In genomic region chr19:29542327-29542726, GRCh38 we compare ENCODE assay signal across 4 cellular contexts.
TF ChIP-seq lines count a peak whose summit lies in the region.

No MANE protein-coding gene starts in this region.

TF ChIP-seq in HEK293, 187 proteins besides CTCF, POLR2A, EP300 and RAD21 (continues in another document):
- TF ChIP-seq ZNF274 (IDR thresholded peaks at IDR 0.05; ENCODE audit: low read length), result no peak
- 0 out of 2 replicates have a peak, but pooled peaks have one; percentile 11 for TF ChIP-seq ZNF274 (tag by site-specific recombination; IDR thresholded peaks at IDR 0.05; ENCODE audit: borderline replicate concordance)
- no peak for TF ChIP-seq ZNF292 (tag by site-specific recombination; IDR thresholded peaks at IDR 0.05; ENCODE audit: borderline replicate concordance, low read depth)
- no peak for TF ChIP-seq SP3 (tag by site-specific recombination; IDR thresholded peaks at IDR 0.05)
- no peak for TF ChIP-seq ZNF580 (tag by site-specific recombination; IDR thresholded peaks at IDR 0.05)
- TF ChIP-seq PRDM4 (tag by site-specific recombination; IDR thresholded peaks at IDR 0.05), result no peak
- 0 out of 2 replicates have a peak, but pooled peaks have one; percentile 35 for TF ChIP-seq PRDM1 (tag by site-specific recombination; IDR thresholded peaks at IDR 0.05)
- TF ChIP-seq ZNF302 (tag by site-specific recombination; IDR thresholded peaks at IDR 0.05; ENCODE audit: low read depth), result no peak
- no peak for TF ChIP-seq KLF10 (tag by site-specific recombination; IDR thresholded peaks at IDR 0.05)
- no peak for TF ChIP-seq ZNF132 (tag by site-specific recombination; IDR thresholded peaks at IDR 0.05; ENCODE audit: borderline replicate concordance)
- no peak for TF ChIP-seq ZNF626 (tag by site-specific recombination; IDR thresholded peaks at IDR 0.05)
- TF ChIP-seq ZNF654 (tag by site-specific recombination; IDR thresholded peaks at IDR 0.05; ENCODE audit: low read depth), result no peak
- TF ChIP-seq ZNF366 (tag by site-specific recombination; conservative IDR thresholded peaks at IDR 0.05), result peak; percentile 91
- no peak for TF ChIP-seq ZFP37 (tag by site-specific recombination; IDR thresholded peaks at IDR 0.05)
- no peak for TF ChIP-seq ZNF621 (tag by site-specific recombination; IDR thresholded peaks at IDR 0.05)
- no peak for TF ChIP-seq WT1 (tag by site-specific recombination; IDR thresholded peaks at IDR 0.05)
- 0 out of 2 replicates have a peak, but pooled peaks have one; percentile 35 for TF ChIP-seq ZNF311 (tag by site-specific recombination; IDR thresholded peaks at IDR 0.05; ENCODE audit: borderline replicate concordance)
- no peak for TF ChIP-seq ZNF174 (tag by site-specific recombination; IDR thresholded peaks at IDR 0.05)

TF ChIP-seq in IMR-90, 13 proteins besides CTCF, POLR2A, EP300 and RAD21:
- TF ChIP-seq FOS (IDR thresholded peaks at IDR 0.05; ENCODE audit: low read depth, low read length) (no peak), MXI1 (IDR thresholded peaks at IDR 0.05; ENCODE audit: borderline replicate concordance, low read depth, low read length) (no peak), NFE2L2 (IDR thresholded peaks at IDR 0.05; ENCODE audit: low read depth, low read length) (no peak)

TF ChIP-seq in K562, 482 proteins besides CTCF, POLR2A, EP300 and RAD21:
- TF ChIP-seq NCOA4 (IDR thresholded peaks at IDR 0.05; ENCODE audit: partially characterized antibody) (no peak), CREBBP (IDR thresholded peaks at IDR 0.05; ENCODE audit: low read depth, low read length) (peak; percentile 28)

TF ChIP-seq in H1, 55 proteins besides CTCF, POLR2A, EP300 and RAD21:
- TF ChIP-seq SIRT6 (IDR thresholded peaks at IDR 0.05; ENCODE audit: low read length), result no peak
- no peak for TF ChIP-seq USF2 (IDR thresholded peaks at IDR 0.05; ENCODE audit: low read length)
- no peak for TF ChIP-seq CBX8 (IDR thresholded peaks at IDR 0.05; ENCODE audit: borderline replicate concordance, low read depth, low read length)
- TF ChIP-seq KDM4A (IDR thresholded peaks at IDR 0.05; ENCODE audit: low read depth, low read length, severe bottlenecking), result no peak
- no peak for TF ChIP-seq BCL11A (IDR thresholded peaks at IDR 0.05; ENCODE audit: low read depth in 2 of 2, low read length in 2 of 2)
TF ChIP-seq in H1: peak in this region for 0.
